In the genomic region with DNA sequence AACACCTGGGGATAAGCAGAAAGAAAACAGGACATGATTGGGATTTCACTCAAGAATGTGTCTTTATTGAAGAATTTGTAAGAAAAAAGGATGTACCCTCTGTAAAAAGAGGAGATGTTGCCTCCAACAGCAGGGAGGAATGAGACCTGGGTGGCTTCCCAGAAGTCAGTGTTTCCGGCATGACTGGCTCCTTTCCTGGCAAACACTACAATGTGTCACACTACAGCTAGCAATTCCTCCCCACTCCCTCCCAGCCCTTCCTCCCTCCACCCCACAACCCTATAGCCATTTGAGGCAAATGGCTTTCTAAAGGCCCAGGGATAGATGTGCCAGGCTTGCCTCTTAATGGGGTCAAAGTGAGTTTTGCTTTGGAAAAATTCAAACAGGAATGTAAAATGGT, we compare ENCODE assay signal across 11 cellular contexts. TPM values are rescaled to one million over a fixed set of nuclear protein-coding genes. Genes with fewer than 3 reads are reported as not detected.
A peak's percentile ranks its signal among the peaks of the same experiment; 100 is the strongest.
DNase-seq lines count a peak whose midpoint lies in the region; ATAC-seq lines count a peak whose summit lies in the region.
"Had no signal": no experiment of that assay in that cellular context is flagged by ENCODE, and none has a peak within 500 bp of the region (broad histone marks: within the 10 kb centered on the region; RNA-seq: fewer than 3 reads in every experiment).

No MANE protein-coding gene starts in this region.

- H3K27ac ChIP-seq in ACC112 (ENCODE audit: low read depth, low read length) (peak overlapping the region; percentile 83), SJCRH30 (no peak overlapping the region), trophoblast cell (ENCODE audit: low read depth, low read length) (no peak overlapping the region)

- H2BK5ac ChIP-seq in trophoblast cell (ENCODE audit: low read depth, low read length, poor library complexity) = no peak overlapping the region

- no peak overlapping the region for H2AK5ac ChIP-seq in trophoblast cell (ENCODE audit: low read length)

- no CpG with 5 or more reads among the region's 1 CpG for WGBS in trophoblast cell (ENCODE audit: extremely low coverage, insufficient coverage, insufficient read length)

- no peak overlapping the region for H4K12ac ChIP-seq in trophoblast cell (ENCODE audit: low read depth, low read length)

- peak; percentile 78 for DNase-seq in LHCN-M2 (ENCODE audit: low read depth)
- peak; percentile 72 for DNase-seq in dedifferentiated amniotic fluid mesenchymal stem cell (ENCODE audit: extremely low spot score)
- peak; percentile 78 to 90 for DNase-seq in lung microvascular endothelial cell (ENCODE audit: low read depth in 2 of 2)
- DNase-seq in Kasumi-1 (lab: John Stamatoyannopoulos, UW) = no peak
- no peak for DNase-seq in SJCRH30
- no peak for DNase-seq in trophoblast cell
- DNase-seq: activated CD4-positive, alpha-beta T cell treated with anti-CD3 and anti-CD28 coated beads, Interleukin-2, amount 50 U/mL, for 1 hour had no signal

- no peak overlapping the region for H4K8ac ChIP-seq in trophoblast cell (ENCODE audit: low read depth, low read length)

- H3K4me2 ChIP-seq in trophoblast cell (ENCODE audit: low read length) = no peak overlapping the region

- H3K4me1 ChIP-seq in ACC112 (ENCODE audit: control insufficient read depth, insufficient read depth, low read length, unreplicated experiment) (peaks cover 58% of the 10 kb centered on the region), SJCRH30 (peaks cover 8% of the 10 kb centered on the region), trophoblast cell (ENCODE audit: control insufficient read depth in 1 of 2, insufficient read depth in 2 of 2, low read length in 2 of 2) (peaks cover 0 to 10% of the 10 kb centered on the region in 2 experiments)

- H3K14ac ChIP-seq in trophoblast cell (ENCODE audit: low read length) = no peak overlapping the region

- no peak overlapping the region for H2BK120ac ChIP-seq in trophoblast cell (ENCODE audit: insufficient read depth, low read length, poor library complexity)

- H2BK12ac ChIP-seq in trophoblast cell (ENCODE audit: low read length) = no peak overlapping the region

- H3K36me3 ChIP-seq in ACC112 (ENCODE audit: insufficient read depth, low read length) (peaks cover 6% of the 10 kb centered on the region; the same call in 1 of the 2 replicates), SJCRH30 (peaks cover 17% of the 10 kb centered on the region), trophoblast cell (ENCODE audit: control insufficient read depth in 1 of 2, insufficient read depth in 2 of 2, low read length in 2 of 2) (peaks cover 12 to 27% of the 10 kb centered on the region in 2 experiments)

- no peak overlapping the region for H3K18ac ChIP-seq in trophoblast cell (ENCODE audit: low read length)

- H3K4me3 ChIP-seq in ACC112 (ENCODE audit: low read depth, low read length) (no peak overlapping the region), SJCRH30 (no peak overlapping the region), trophoblast cell (ENCODE audit: low read depth, low read length) (no peak overlapping the region)

- no peak overlapping the region for H3K23ac ChIP-seq in trophoblast cell (ENCODE audit: low read length)

- peaks cover 21% of the 10 kb centered on the region for H3K79me2 ChIP-seq in ACC112 (ENCODE audit: control insufficient read depth, insufficient read depth, low read length, unreplicated experiment)
- no peaks in the 10 kb centered on the region for H3K79me2 ChIP-seq in trophoblast cell (ENCODE audit: control insufficient read depth, insufficient read depth, low read length, poor library complexity)

- no peak overlapping the region for H2AFZ ChIP-seq in ACC112 (ENCODE audit: low read length, unreplicated experiment)
- no peak overlapping the region for H2AFZ ChIP-seq in trophoblast cell (ENCODE audit: insufficient read depth, low read length, poor library complexity)

- ATAC-seq in HG03139 (IDR thresholded peaks at IDR 0.05; ENCODE audit: unreplicated experiment) = no peak

- no peak overlapping the region for H3K4ac ChIP-seq in trophoblast cell (ENCODE audit: low read depth, low read length)

- H3K9me3 ChIP-seq in SJCRH30 (replicated peaks) (no peaks in the 10 kb centered on the region), trophoblast cell (ENCODE audit: insufficient read depth, low read depth, low read length) (no peaks in the 10 kb centered on the region)

- H4K91ac ChIP-seq in trophoblast cell (ENCODE audit: low read depth, low read length) = no peak overlapping the region

- H3K9ac ChIP-seq in trophoblast cell (ENCODE audit: low read length) = no peak overlapping the region

- H3K79me1 ChIP-seq in trophoblast cell (ENCODE audit: low read length) = no peaks in the 10 kb centered on the region

- no peaks in the 10 kb centered on the region for H3K27me3 ChIP-seq in ACC112 (ENCODE audit: insufficient read depth, low read length)
- no peaks in the 10 kb centered on the region for H3K27me3 ChIP-seq in SJCRH30
- H3K27me3 ChIP-seq in trophoblast cell (ENCODE audit: insufficient read depth, low read length) = no peaks in the 10 kb centered on the region

RNA-seq across cellular contexts. Expression of a gene that starts 11.5 kb away (rescaled TPM):
- total RNA-seq in LHCN-M2 (2014; rRNA removed) = 0.11 and 0.26 TPM in 2 replicates
- 0.79 TPM for polyA plus RNA-seq in LHCN-M2 (2012)
- total RNA-seq in lung microvascular endothelial cell = 0.44 and 1.6 TPM in 2 replicates
- 0.45 and 0.51 TPM in 2 replicates for total RNA-seq in SJCRH30 (2014; rRNA removed; shearing (Covaris generic))
- polyA plus RNA-seq in trophoblast cell (2013) = 0.25 and 0.27 TPM in 2 replicates
- polyA plus RNA-seq: IgD-negative memory B cell had no signal

RNA-seq across cellular contexts. Expression of a gene that starts 12.8 kb away (rescaled TPM):
- total RNA-seq in LHCN-M2 (2014; rRNA removed) = 129 and 134 TPM in 2 replicates
- 125 TPM for polyA plus RNA-seq in LHCN-M2 (2012)
- 72.1 and 85.3 TPM in 2 replicates for total RNA-seq in lung microvascular endothelial cell
- total RNA-seq in SJCRH30 (2014; rRNA removed; shearing (Covaris generic)) = 76.0 and 78.6 TPM in 2 replicates
- polyA plus RNA-seq in trophoblast cell (2013) = 62.9 and 66.9 TPM in 2 replicates

RNA-seq across cellular contexts. Expression of a gene that starts 19.4 kb away (rescaled TPM):
- total RNA-seq in LHCN-M2 (2014; rRNA removed) = 252 and 271 TPM in 2 replicates
- 146 TPM for polyA plus RNA-seq in LHCN-M2 (2012)
- 42.7 and 44.2 TPM in 2 replicates for total RNA-seq in lung microvascular endothelial cell
- total RNA-seq in SJCRH30 (2014; rRNA removed; shearing (Covaris generic)) = 91.2 and 96.2 TPM in 2 replicates
- 96.6 and 97.6 TPM in 2 replicates for polyA plus RNA-seq in trophoblast cell (2013)

RNA-seq across cellular contexts. Expression of a gene that starts 47.8 kb away (rescaled TPM):
- total RNA-seq in LHCN-M2 (2014; rRNA removed) (41.2 and 46.9 TPM in 2 replicates), lung microvascular endothelial cell (26.4 and 38.1 TPM in 2 replicates)
- 32.8 TPM for polyA plus RNA-seq in LHCN-M2 (2012)
- 26.7 and 30.4 TPM in 2 replicates for total RNA-seq in SJCRH30 (2014; rRNA removed; shearing (Covaris generic))
- polyA plus RNA-seq in trophoblast cell (2013) = 14.7 and 16.2 TPM in 2 replicates

RNA-seq across cellular contexts. Expression of a gene that starts 52.6 kb away (rescaled TPM):
- total RNA-seq in LHCN-M2 (2014; rRNA removed) (not detected in 2 replicates), lung microvascular endothelial cell (0.20 and 0.22 TPM in 2 replicates)
- polyA plus RNA-seq in LHCN-M2 (2012) = not detected
- total RNA-seq in SJCRH30 (2014; rRNA removed; shearing (Covaris generic)) = 0.15 TPM in 1 of 2 replicates, not detected in the other
- 0.36 and 0.49 TPM in 2 replicates for polyA plus RNA-seq in trophoblast cell (2013)
- polyA plus RNA-seq: CD14-positive monocyte, IgD-negative memory B cell had no signal

Comparison
In these comparisons a context has a peak if more than half of its experiments do, and no peak if none do; other contexts are left out.
1. DNase-seq: peak in LHCN-M2 (single experiment), dedifferentiated amniotic fluid mesenchymal stem cell (single experiment) and lung microvascular endothelial cell (2 of 2); none in Kasumi-1 (0 of 2), SJCRH30 (0 of 2) and trophoblast cell (0 of 2).